In the genomic region with DNA sequence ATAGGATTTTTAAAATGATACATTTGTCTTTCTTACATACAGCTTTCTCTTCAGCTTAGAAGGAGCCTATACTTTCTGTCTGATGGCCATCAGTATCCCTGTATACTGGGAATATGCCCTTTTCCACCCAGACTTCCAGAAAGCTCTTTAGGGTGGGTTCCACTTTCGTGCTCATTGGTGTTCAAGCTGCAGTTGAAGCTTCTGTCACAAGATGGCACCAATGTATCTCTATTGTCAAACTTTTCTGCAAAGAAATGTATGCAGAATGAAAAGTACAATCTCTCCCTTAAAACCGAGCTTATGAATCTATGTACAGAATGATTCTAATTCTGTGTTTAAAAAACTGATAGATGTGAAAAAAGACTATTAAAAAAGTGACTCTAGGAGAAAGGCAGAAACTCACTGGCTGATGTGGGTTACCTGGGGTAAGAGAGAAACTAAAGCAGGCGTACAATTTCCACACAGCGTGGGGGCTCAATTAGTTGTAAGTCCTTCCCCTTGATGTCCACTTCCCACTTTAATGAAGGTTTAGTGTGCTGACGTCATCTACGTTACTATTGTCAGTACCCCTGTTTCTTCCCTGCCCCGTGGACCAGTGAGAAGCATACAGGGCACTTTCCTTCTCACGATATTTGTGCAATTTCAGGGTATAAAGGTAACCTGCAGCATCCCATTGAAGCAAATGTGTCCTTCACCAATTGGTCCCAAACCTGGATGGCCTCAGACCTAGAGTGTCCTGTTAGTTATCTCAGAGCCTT, we compare ENCODE assay signal across 8 cellular contexts. TPM values are rescaled to one million over a fixed set of nuclear protein-coding genes. Genes with fewer than 3 reads are reported as not detected.
DNase-seq lines count a peak whose midpoint lies in the region; ATAC-seq, FAIRE-seq and TF ChIP-seq lines count a peak whose summit lies in the region.

No MANE protein-coding gene starts in this region.

- peak; percentile 72 for FAIRE-seq in GM19239 (lab: Jason Lieb, UNC)

- no peaks in the 10 kb centered on the region for H3K9me3 ChIP-seq in T-helper 17 cell (ENCODE audit: control insufficient read depth, low read length, poor library complexity, severe bottlenecking)

- peak; percentile 12 for TF ChIP-seq CTCF in CD14-positive monocyte (IDR thresholded peaks at IDR 0.05)
- peak; percentile 49 for TF ChIP-seq CTCF in fibroblast of the aortic adventitia (IDR thresholded peaks at IDR 0.05; ENCODE audit: insufficient read depth, low read length)

- H3K36me3 Mint-ChIP-seq in CD14-positive monocyte, result no peaks in the 10 kb centered on the region
- no peaks in the 10 kb centered on the region for H3K36me3 Mint-ChIP-seq in T-helper 17 cell (ENCODE audit: low read depth)

- H3K4me1 Mint-ChIP-seq in CD14-positive monocyte (no peaks in the 10 kb centered on the region), T-helper 17 cell (no peaks in the 10 kb centered on the region)

- H3K4me3 Mint-ChIP-seq in CD14-positive monocyte (no peak overlapping the region), T-helper 17 cell (no peak overlapping the region)

- intact Hi-C loops in CD14-positive monocyte (cut with micrococcal nuclease), result no loop called here

- H3K27ac Mint-ChIP-seq in CD14-positive monocyte, result peak overlapping the region in 1 of 7 donors; percentile 46
- no peak overlapping the region for H3K27ac Mint-ChIP-seq in T-helper 17 cell

- DNase-seq in CD14-positive monocyte (ENCODE audit: low spot score), result no peak
- DNase-seq in GM19239 (ENCODE audit: insufficient read length, low spot score), result no peak
- DNase-seq in SK-MEL-5 (ENCODE audit: low read depth, low spot score), result peak; percentile 49
- DNase-seq in fibroblast of the aortic adventitia (ENCODE audit: low read depth), result peak; percentile 28
- peak; percentile 9 for DNase-seq in stromal cell of bone marrow (ENCODE audit: low read depth)
- DNase-seq in activated CD8-positive, alpha-beta memory T cell treated with anti-CD3 and anti-CD28 coated beads, Interleukin-2, amount 50 U/mL, for 4 hours, result no peak
- no peak for DNase-seq in T-helper 17 cell

- H3K9me3 Mint-ChIP-seq in CD14-positive monocyte, result peaks cover 0 to 7% (median 0%) of the 10 kb centered on the region in 7 donors

- in situ Hi-C loops in SK-MEL-5 (cut with HindIII; ENCODE audit: low pct_unique_long_range_greater_than_20kb, low sequenced_read_pairs), result no loop called here

- peaks cover 0 to 4% (median 0%) of the 10 kb centered on the region in 3 donors for H3K27me3 Mint-ChIP-seq in CD14-positive monocyte (ENCODE audit: low read depth in 3 of 3)
- peaks cover 7% of the 10 kb centered on the region for H3K27me3 Mint-ChIP-seq in T-helper 17 cell

- H3K4me3 ChIP-seq in fibroblast of the aortic adventitia (ENCODE audit: low read depth, low read length), result no peak overlapping the region

- ATAC-seq in T-helper 17 cell (no peak), HG03135 (IDR thresholded peaks at IDR 0.05; ENCODE audit: unreplicated experiment) (no peak)

RNA-seq across cellular contexts. Expression of gene TCEAL2, which starts 57.3 kb away (rescaled TPM):
- not detected for polyA plus RNA-seq in CD14-positive monocyte
- total RNA-seq in SK-MEL-5 (2014; rRNA removed; shearing (Covaris generic)), result not detected in 2 replicates
- not detected in 2 replicates for polyA plus RNA-seq in SK-MEL-5 (2015; cell fraction: cytosol; rRNA removed)
- polyA plus RNA-seq in SK-MEL-5 (2015; cell fraction: nucleus; rRNA removed), result not detected in 2 replicates
- total RNA-seq in fibroblast of the aortic adventitia (ENCODE audit: low replicate concordance), result not detected in 2 replicates
- total RNA-seq in T-helper 17 cell, result 1 to 10 TPM in 1 of 2 donors, not detected in 1; 1.1 TPM

Comparison
In these comparisons a context has a peak if more than half of its experiments do, and no peak if none do; other contexts are left out.
1. DNase-seq: peak in SK-MEL-5 (single experiment), fibroblast of the aortic adventitia (single experiment) and stromal cell of bone marrow (single experiment); none in CD14-positive monocyte (single experiment), GM19239 (single experiment), activated CD8-positive, alpha-beta memory T cell treated with anti-CD3 and anti-CD28 coated beads, Interleukin-2, amount 50 U/mL, for 4 hours (single experiment) and T-helper 17 cell (0 of 3).